Comparison of ENCODE assay signal across 5 cellular contexts in genomic region chr22:22955276-22955798, GRCh38.
"Had no signal": no experiment of that assay in that cellular context is flagged by ENCODE, and none has a peak within 500 bp of the region (broad histone marks: within the 10 kb centered on the region; RNA-seq: fewer than 3 reads in every experiment).

No MANE protein-coding gene starts in this region.

- H3K27ac ChIP-seq: thyroid gland, vagina, WERI-Rb-1 had no signal

- H3K36me3 ChIP-seq: thyroid gland, vagina, WERI-Rb-1 had no signal

- H3K27me3 ChIP-seq: thyroid gland, vagina had no signal

- H3K9me3 ChIP-seq: thyroid gland, vagina had no signal

- DNase-seq: activated CD8-positive, alpha-beta memory T cell treated with anti-CD3 and anti-CD28 coated beads, Interleukin-2, amount 50 U/mL, for 48 hours; T1000 had no signal

- H3K4me3 ChIP-seq: thyroid gland, vagina had no signal

- H3K4me1 ChIP-seq: thyroid gland, vagina had no signal
